In the genomic region with DNA sequence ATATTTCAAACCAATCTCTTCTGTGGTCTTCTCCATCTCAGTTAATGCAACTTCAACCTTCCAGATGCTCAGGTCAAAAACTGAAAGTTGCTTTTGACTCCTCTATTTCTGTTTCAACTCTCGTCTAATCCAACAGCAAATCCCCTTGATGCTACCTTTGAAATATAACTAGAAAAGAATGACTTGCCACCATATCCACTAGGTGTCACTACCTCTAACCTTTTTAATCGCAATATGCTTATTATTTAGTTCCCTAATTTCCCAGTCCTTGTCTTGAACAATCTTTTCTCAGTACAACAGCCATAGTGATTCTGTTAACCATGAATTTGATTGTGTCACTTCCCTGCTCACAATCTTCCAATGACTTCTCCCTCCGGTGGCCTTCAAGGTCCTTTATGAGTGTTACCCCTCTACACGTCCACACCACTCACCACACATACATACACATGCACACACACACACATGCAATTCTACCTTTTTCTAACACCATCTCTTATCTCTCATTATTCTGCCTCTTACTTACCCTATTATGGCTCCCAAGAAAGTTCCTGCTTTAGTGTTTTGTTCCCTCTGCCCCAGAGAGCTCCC, we compare ENCODE assay signal across 9 cellular contexts.
DNase-seq lines count a peak whose midpoint lies in the region; ATAC-seq and TF ChIP-seq lines count a peak whose summit lies in the region.
"Had no signal": no experiment of that assay in that cellular context is flagged by ENCODE, and none has a peak within 500 bp of the region (broad histone marks: within the 10 kb centered on the region; RNA-seq: fewer than 3 reads in every experiment).

No MANE protein-coding gene starts in this region.

- H3K4me1 ChIP-seq in HEK293 (ENCODE audit: control insufficient read depth, insufficient read depth, low read length) = peaks cover under 1% of the 10 kb centered on the region; the same call in 1 of the 2 replicates

- no peak for ATAC-seq in HG02970 (IDR thresholded peaks at IDR 0.05; ENCODE audit: low FRiP score, unreplicated experiment)

- H3K27ac Mint-ChIP-seq in activated CD4-positive, alpha-beta memory T cell treated with anti-CD3 and anti-CD28 coated beads, Interleukin-2, amount 10 ng/mL, durations not matched to agents 7 days and 5 days = no peak overlapping the region

- H3K4me3 ChIP-seq in HEK293 (ENCODE audit: low read depth, low read length) (no peak overlapping the region), fibroblast of pulmonary artery (replicated peaks; ENCODE audit: low read depth, low read length) (no peak overlapping the region)
- H3K4me3 ChIP-seq: SJCRH30 had no signal

- H3K4me3 Mint-ChIP-seq in activated CD4-positive, alpha-beta memory T cell treated with anti-CD3 and anti-CD28 coated beads, Interleukin-2, amount 10 ng/mL, durations not matched to agents 7 days and 5 days = no peak overlapping the region

- no peaks in the 10 kb centered on the region for H3K36me3 ChIP-seq in HEK293 (ENCODE audit: control insufficient read depth in 2 of 2, insufficient read depth in 1 of 2, low read length in 2 of 2)
- H3K36me3 ChIP-seq: SJCRH30 had no signal

- DNase-seq in NCI-H82 (lab: John Stamatoyannopoulos, UW) = peak; percentile 41
- DNase-seq in fibroblast of pulmonary artery (ENCODE audit: low read depth) = peak; percentile 29
- DNase-seq in NCI-H187 (lab: John Stamatoyannopoulos, UW) = no peak
- DNase-seq in activated CD4-positive, alpha-beta memory T cell treated with anti-CD3 and anti-CD28 coated beads, Interleukin-2, amount 10 ng/mL, durations not matched to agents 7 days and 5 days = no peak
- DNase-seq in C1 segment of cervical spinal cord (lab: John Stamatoyannopoulos, UW) = no peak

- H3K9me3 Mint-ChIP-seq in activated CD4-positive, alpha-beta memory T cell treated with anti-CD3 and anti-CD28 coated beads, Interleukin-2, amount 10 ng/mL, durations not matched to agents 7 days and 5 days = no peaks in the 10 kb centered on the region

- POLR2A ChIA-PET in HEK293 (lab: Yijun Ruan, JAX) = no interaction called here
- POLR2A ChIA-PET in activated CD4-positive, alpha-beta memory T cell treated with anti-CD3 and anti-CD28 coated beads, Interleukin-2, amount 10 ng/mL, durations not matched to agents 7 days and 5 days (lab: Charles Lee) = no interaction called here

- H3K9me3 ChIP-seq in HEK293 (ENCODE audit: control insufficient read depth, insufficient read depth, low read depth, low read length) = no peaks in the 10 kb centered on the region
- H3K9me3 ChIP-seq: SJCRH30 had no signal

- H3K27ac ChIP-seq in HEK293 (ENCODE audit: extremely low read depth, low read depth, low read length) = no peak overlapping the region
- H3K27ac ChIP-seq: SJCRH30 had no signal

- CTCF ChIA-PET in HEK293 (lab: Yijun Ruan, JAX) = interaction anchor here (0.6 to 1.2 kb wide), 6 partner anchors 24 to 1567 kb away, joined by 3 to 5 read pairs (median 4); no protein-coding TSS in a partner anchor
- CTCF ChIA-PET in activated CD4-positive, alpha-beta memory T cell treated with anti-CD3 and anti-CD28 coated beads, Interleukin-2, amount 10 ng/mL, durations not matched to agents 7 days and 5 days (lab: Charles Lee) = no interaction called here

- H3K36me3 Mint-ChIP-seq in activated CD4-positive, alpha-beta memory T cell treated with anti-CD3 and anti-CD28 coated beads, Interleukin-2, amount 10 ng/mL, durations not matched to agents 7 days and 5 days (ENCODE audit: low read depth) = no peaks in the 10 kb centered on the region

- H3K27me3 Mint-ChIP-seq in activated CD4-positive, alpha-beta memory T cell treated with anti-CD3 and anti-CD28 coated beads, Interleukin-2, amount 10 ng/mL, durations not matched to agents 7 days and 5 days = no peaks in the 10 kb centered on the region

- H3K4me1 Mint-ChIP-seq in activated CD4-positive, alpha-beta memory T cell treated with anti-CD3 and anti-CD28 coated beads, Interleukin-2, amount 10 ng/mL, durations not matched to agents 7 days and 5 days = no peaks in the 10 kb centered on the region

- TF ChIP-seq CTCF in GM12873 (IDR thresholded peaks at IDR 0.05; ENCODE audit: insufficient read depth, low read depth, low read length, missing control alignments) (peak; percentile 47), HEK293 (tag by site-specific recombination; IDR thresholded peaks at IDR 0.05) (peak; percentile 17; the same call in 1 of the 2 replicates), fibroblast of pulmonary artery (IDR thresholded peaks at IDR 0.05; ENCODE audit: low read length, missing control alignments) (peak; percentile 41)

TF ChIP-seq in HEK293, 187 proteins besides CTCF, POLR2A, EP300 and RAD21:
- TF ChIP-seq ZNF776 (tag by site-specific recombination; IDR thresholded peaks at IDR 0.05; ENCODE audit: borderline replicate concordance) = no peak
- TF ChIP-seq ZNF138 (tag by site-specific recombination; IDR thresholded peaks at IDR 0.05; ENCODE audit: borderline replicate concordance) = 0 out of 2 replicates have a peak, but pooled peaks have one; percentile 26
- TF ChIP-seq ZNF654 (tag by site-specific recombination; IDR thresholded peaks at IDR 0.05; ENCODE audit: low read depth) = peak; percentile 49

Comparison
In these comparisons a context has a peak if more than half of its experiments do, and no peak if none do; other contexts are left out.
1. DNase-seq: peak in NCI-H82 (single experiment) and fibroblast of pulmonary artery (single experiment); none in NCI-H187 (0 of 2), activated CD4-positive, alpha-beta memory T cell treated with anti-CD3 and anti-CD28 coated beads, Interleukin-2, amount 10 ng/mL, durations not matched to agents 7 days and 5 days (single experiment) and C1 segment of cervical spinal cord (0 of 14).
2. Peak in every context shown above with its lines, with median percentiles within 50 percentile points of each other: CTCF ChIP-seq.